1 cellular context compared by ENCODE assay signal in genomic region chr1:181106479-181106878, GRCh38.
TF ChIP-seq lines count a peak whose summit lies in the region.

No MANE protein-coding gene starts in this region.

TF ChIP-seq in H1, 55 proteins besides CTCF, POLR2A, EP300 and RAD21:
- TF ChIP-seq YY1 (IDR thresholded peaks at IDR 0.05; ENCODE audit: low read depth, low read length) = no peak
- TF ChIP-seq EZH2 (IDR thresholded peaks at IDR 0.05; ENCODE audit: low read depth, low read length, severe bottlenecking) = peak; percentile 27
- TF ChIP-seq E2F6 (IDR thresholded peaks at IDR 0.05) = 0 out of 2 replicates have a peak, but pooled peaks have one; percentile 17
